8 cellular contexts compared by ENCODE assay signal in the genomic region with DNA sequence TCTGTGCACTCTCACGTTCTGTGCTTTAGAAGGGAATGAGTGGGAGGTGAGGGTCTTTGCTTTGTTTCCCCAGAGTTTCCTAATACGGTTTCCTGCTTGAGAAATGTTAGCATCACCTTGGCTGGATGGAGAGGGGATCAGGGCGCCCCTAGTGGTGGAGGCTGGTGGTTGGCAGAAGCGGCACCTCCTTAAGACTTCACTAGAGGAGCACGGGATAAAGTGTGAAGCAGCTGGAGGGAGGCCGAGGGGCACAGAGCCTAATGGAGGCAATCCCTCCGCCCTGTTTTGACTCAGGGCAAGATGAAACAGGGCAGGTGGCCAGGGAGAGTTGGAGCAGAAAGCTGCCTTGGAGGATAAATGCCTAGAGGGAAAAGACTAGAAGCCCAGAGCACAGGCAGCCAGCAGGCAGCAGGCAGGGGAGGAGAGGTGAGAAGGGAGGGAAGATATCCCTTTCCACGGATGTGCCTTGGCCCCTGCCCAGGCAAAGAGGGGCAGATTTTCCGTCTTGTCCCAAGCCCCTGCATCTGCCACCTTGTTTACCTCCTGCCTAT. TPM values are rescaled to one million over a fixed set of nuclear protein-coding genes. Genes with fewer than 3 reads are reported as not detected.
A peak's percentile ranks its signal among the peaks of the same experiment; 100 is the strongest.
DNase-seq lines count a peak whose midpoint lies in the region; TF ChIP-seq lines count a peak whose summit lies in the region.

No MANE protein-coding gene starts in this region.

- H3K79me2 ChIP-seq in OCI-LY3 (ENCODE audit: low read length) (no peaks in the 10 kb centered on the region), parathyroid adenoma (no peaks in the 10 kb centered on the region)

- no peaks in the 10 kb centered on the region for H3K4me1 ChIP-seq in OCI-LY3 (ENCODE audit: low read length)
- no peaks in the 10 kb centered on the region for H3K4me1 ChIP-seq in parathyroid adenoma

- TF ChIP-seq CTCF in AG09309 (IDR thresholded peaks at IDR 0.05; ENCODE audit: control insufficient read depth, insufficient read depth, low read depth, low read length, missing control alignments) (peak; percentile 96), OCI-LY3 (IDR thresholded peaks at IDR 0.05; ENCODE audit: low read depth, low read length) (peak; percentile 58), fibroblast of the aortic adventitia (IDR thresholded peaks at IDR 0.05; ENCODE audit: insufficient read depth, low read length) (peak; percentile 90), parathyroid adenoma (IDR thresholded peaks at IDR 0.05) (peak; percentile 85)

- H3K36me3 ChIP-seq in OCI-LY3 (replicated peaks; ENCODE audit: low read depth, low read length) (no peaks in the 10 kb centered on the region), parathyroid adenoma (ENCODE audit: control insufficient read depth, insufficient read depth, low read length) (no peaks in the 10 kb centered on the region)

- H2AFZ ChIP-seq in OCI-LY3 (ENCODE audit: low read depth, low read length) (no peak overlapping the region), parathyroid adenoma (no peak overlapping the region)

- no peak overlapping the region for H3K4me3 ChIP-seq in AG09309 (ENCODE audit: control insufficient read depth, low read depth, low read length)
- no peak overlapping the region for H3K4me3 ChIP-seq in OCI-LY3 (ENCODE audit: low read length)
- H3K4me3 ChIP-seq in fibroblast of the aortic adventitia (ENCODE audit: low read depth, low read length) = no peak overlapping the region
- H3K4me3 ChIP-seq in parathyroid adenoma (ENCODE audit: low read depth, low read length) = no peak overlapping the region

- H3K27ac ChIP-seq in OCI-LY3 (ENCODE audit: low read length) (no peak overlapping the region), parathyroid adenoma (no peak overlapping the region)

- H3K4me2 ChIP-seq in OCI-LY3 (ENCODE audit: low read length) (no peak overlapping the region), parathyroid adenoma (ENCODE audit: low read length) (no peak overlapping the region)

- H3K9ac ChIP-seq in OCI-LY3 (ENCODE audit: low read length) (no peak overlapping the region), parathyroid adenoma (no peak overlapping the region)

- H3K9me3 ChIP-seq in OCI-LY3 (ENCODE audit: insufficient read depth, low read length) = no peaks in the 10 kb centered on the region
- H3K9me3 ChIP-seq in parathyroid adenoma (ENCODE audit: control insufficient read depth, low read length) = no peaks in the 10 kb centered on the region

- no peaks in the 10 kb centered on the region for H4K20me1 ChIP-seq in OCI-LY3 (ENCODE audit: insufficient read depth, low read length)

- no peaks in the 10 kb centered on the region for H3K27me3 ChIP-seq in OCI-LY3 (ENCODE audit: low read depth, low read length)
- H3K27me3 ChIP-seq in parathyroid adenoma (ENCODE audit: control insufficient read depth, insufficient read depth, low read length) = no peaks in the 10 kb centered on the region

- DNase-seq in AG09309 (ENCODE audit: low read depth) = no peak
- peak; percentile 81 for DNase-seq in GM19240 (ENCODE audit: insufficient read length, low spot score)
- peak; percentile 87 to 88 for DNase-seq in activated T-cell treated with anti-CD3 and anti-CD28 coated beads, Interleukin-2, amount 50 U/mL, for 48 hours
- DNase-seq in fibroblast of the aortic adventitia (ENCODE audit: low read depth) = peak; percentile 57
- DNase-seq in ureter (ENCODE audit: low spot score) = peak; percentile 75
- no peak for DNase-seq in cerebellar nuclear complex (lab: John Stamatoyannopoulos, UW)

RNA-seq across cellular contexts. Expression of gene BTRC, which starts 56.0 kb away (rescaled TPM):
- 12.6 and 17.2 TPM in 2 replicates for total RNA-seq in fibroblast of the aortic adventitia (ENCODE audit: low replicate concordance)
- 30.9 TPM for total RNA-seq in ureter

Comparison
In these comparisons a context has a peak if more than half of its experiments do, and no peak if none do; other contexts are left out.
1. DNase-seq: peak in GM19240 (single experiment), activated T-cell treated with anti-CD3 and anti-CD28 coated beads, Interleukin-2, amount 50 U/mL, for 48 hours (2 of 2), fibroblast of the aortic adventitia (single experiment) and ureter (single experiment); none in AG09309 (single experiment) and cerebellar nuclear complex (0 of 2).
2. Peak in every context shown above with its lines, with median percentiles within 50 percentile points of each other: CTCF ChIP-seq.